Comparison of ENCODE assay signal across 15 cellular contexts in genomic region chr12:47219243-47219642, GRCh38.
DNase-seq lines count a peak whose midpoint lies in the region; ATAC-seq and TF ChIP-seq lines count a peak whose summit lies in the region.
"Had no signal": no experiment of that assay in that cellular context is flagged by ENCODE, and none has a peak within 500 bp of the region (broad histone marks: within the 10 kb centered on the region; RNA-seq: fewer than 3 reads in every experiment).

No MANE protein-coding gene starts in this region.

- H4K20me1 ChIP-seq in DOHH2 (ENCODE audit: control insufficient read depth, insufficient read depth, low read depth, low read length), result no peaks in the 10 kb centered on the region

- DNase-seq in M059J (ENCODE audit: low read depth) (peak; percentile 79), astrocyte of the hippocampus (ENCODE audit: low read depth, low spot score) (peak; percentile 57), NCI-H2107 (lab: John Stamatoyannopoulos, UW) (no peak), activated gamma-delta T cell (lab: John Stamatoyannopoulos, UW) (no peak)
- DNase-seq: Calu3, glutamatergic neuron, NCI-H2029 treated with DMSO at 0.1 percent for 48 hours, RPMI8226 had no signal

- H3K4me2 ChIP-seq in DOHH2 (ENCODE audit: low read length), result peak overlapping the region; percentile 13; the same call in 1 of the 2 replicates

- no peak overlapping the region for H3K4me3 ChIP-seq in DOHH2 (ENCODE audit: low read length)
- H3K4me3 ChIP-seq in mononuclear cell (ENCODE audit: low read length), result peak overlapping the region; percentile 56
- H3K4me3 ChIP-seq: GM12878, right atrium auricular region had no signal

- peaks cover 66% of the 10 kb centered on the region for H3K4me1 ChIP-seq in DOHH2 (ENCODE audit: control insufficient read depth, low read length)
- peaks cover 87% of the 10 kb centered on the region for H3K4me1 ChIP-seq in mononuclear cell (ENCODE audit: insufficient read depth, low read length)

- H3K36me3 ChIP-seq in DOHH2 (ENCODE audit: control insufficient read depth, low read length), result peaks cover 8% of the 10 kb centered on the region; the same call in 1 of the 2 replicates
- H3K36me3 ChIP-seq: right atrium auricular region had no signal

- TF ChIP-seq CTCF in DOHH2 (IDR thresholded peaks at IDR 0.05; ENCODE audit: low read depth, low read length, poor library complexity, severe bottlenecking), result no peak

- H3K9me2 ChIP-seq in DOHH2 (replicated peaks; ENCODE audit: control insufficient read depth, low read length), result no peaks in the 10 kb centered on the region

- H3K9me3 ChIP-seq in DOHH2 (ENCODE audit: control insufficient read depth, insufficient read depth, low read length), result no peaks in the 10 kb centered on the region
- no peaks in the 10 kb centered on the region for H3K9me3 ChIP-seq in mononuclear cell (ENCODE audit: low read depth, low read length)
- H3K9me3 ChIP-seq: right atrium auricular region had no signal

- ATAC-seq in HG02938 (IDR thresholded peaks at IDR 0.05; ENCODE audit: unreplicated experiment), result no peak
- ATAC-seq in HG03354 (IDR thresholded peaks at IDR 0.05; ENCODE audit: poor library complexity, severe bottlenecking, unreplicated experiment), result no peak
- ATAC-seq: activated CD4-positive, CD25-positive, alpha-beta regulatory T cell treated with anti-CD3 and anti-CD28 coated beads, Interleukin-2, amount 50 U/mL, for 24 hours; GM12878 had no signal

- peaks cover 15% of the 10 kb centered on the region for H3F3A ChIP-seq in DOHH2 (ENCODE audit: control insufficient read depth, insufficient read depth)

- H3K27me3 ChIP-seq in DOHH2 (ENCODE audit: control insufficient read depth, low read length), result no peaks in the 10 kb centered on the region
- H3K27me3 ChIP-seq in mononuclear cell (ENCODE audit: insufficient read depth, low read length), result no peaks in the 10 kb centered on the region
- H3K27me3 ChIP-seq: right atrium auricular region had no signal

- H3K27ac ChIP-seq in DOHH2 (ENCODE audit: low read depth, low read length), result peak overlapping the region; percentile 5; the same call in 1 of the 2 replicates
- H3K27ac ChIP-seq: right atrium auricular region had no signal

- peaks cover 22% of the 10 kb centered on the region for H3K79me2 ChIP-seq in DOHH2 (ENCODE audit: control insufficient read depth, low read length)

Comparison
In these comparisons a context has a peak if more than half of its experiments do, and no peak if none do; other contexts are left out.
1. DNase-seq: peak in M059J (single experiment) and astrocyte of the hippocampus (single experiment); none in NCI-H2107 (single experiment) and activated gamma-delta T cell (single experiment).